Comparison of ENCODE assay signal across 16 cellular contexts in genomic region chr2:120892967-120893667, GRCh38.
DNase-seq lines count a peak whose midpoint lies in the region; ATAC-seq and TF ChIP-seq lines count a peak whose summit lies in the region.
"Had no signal": no experiment of that assay in that cellular context is flagged by ENCODE, and none has a peak within 500 bp of the region (broad histone marks: within the 10 kb centered on the region; RNA-seq: fewer than 3 reads in every experiment).

No MANE protein-coding gene starts in this region.

- intact Hi-C loops in left ventricle myocardium superior (cut with micrococcal nuclease) = no loop called here

- H3K4me1 Mint-ChIP-seq in brain = peaks cover 89% of the 10 kb centered on the region
- H3K4me1 Mint-ChIP-seq: CD8-positive, alpha-beta memory T cell; naive thymus-derived CD4-positive, alpha-beta T cell had no signal

- H3K36me3 Mint-ChIP-seq in brain = no peaks in the 10 kb centered on the region
- H3K36me3 Mint-ChIP-seq: CD8-positive, alpha-beta memory T cell; naive thymus-derived CD4-positive, alpha-beta T cell had no signal

- H3K4me3 Mint-ChIP-seq in brain = peak overlapping the region; percentile 47 to 73 (median 66)
- H3K4me3 Mint-ChIP-seq: CD8-positive, alpha-beta memory T cell; naive thymus-derived CD4-positive, alpha-beta T cell; stimulated activated naive CD8-positive, alpha-beta T cell treated with anti-CD3 and anti-CD28 coated beads, Interleukin-15, Interleukin-2, amounts not matched to agents 100 ng/mL and 50 ng/mL, for 24 hours had no signal

- peak; percentile 49 for ATAC-seq in left ventricle myocardium superior
- no peak for ATAC-seq in HG02798 (IDR thresholded peaks at IDR 0.05; ENCODE audit: poor library complexity, unreplicated experiment)
- ATAC-seq: HCT116; naive thymus-derived CD4-positive, alpha-beta T cell had no signal

- TF ChIP-seq CTCF in brain (conservative IDR thresholded peaks at IDR 0.05) = no peak

- peak; percentile 53 for DNase-seq in EH (ENCODE audit: low read depth)
- DNase-seq in left ventricle myocardium superior = no peak
- peak; percentile 37 for DNase-seq in renal cortical epithelial cell (ENCODE audit: low read depth)
- DNase-seq in foreskin melanocyte = no peak
- DNase-seq in NCI-H748 treated with DMSO at 0.1 percent for 48 hours (lab: John Stamatoyannopoulos, UW) = no peak
- DNase-seq in NCI-H2227 treated with DMSO at 0.1 percent for 48 hours (lab: John Stamatoyannopoulos, UW) = no peak
- DNase-seq: MG63; naive thymus-derived CD4-positive, alpha-beta T cell; NCI-H510A treated with DMSO at 0.1 percent for 48 hours; SHP77 treated with DMSO at 0.1 percent for 48 hours; stimulated activated CD4-positive, alpha-beta T cell treated with anti-CD3 and anti-CD28 coated beads, Interleukin-1b, Interleukin-23, amount 100 ng/mL, for 48 hours had no signal

- peak overlapping the region; percentile 76 to 97 (median 90) for H3K27ac Mint-ChIP-seq in brain
- H3K27ac Mint-ChIP-seq: CD8-positive, alpha-beta memory T cell; stimulated activated naive CD8-positive, alpha-beta T cell treated with anti-CD3 and anti-CD28 coated beads, Interleukin-15, Interleukin-2, amounts not matched to agents 100 ng/mL and 50 ng/mL, for 24 hours had no signal

- peaks cover 0 to 2% (median 0%) of the 10 kb centered on the region in 5 experiments for H3K9me3 Mint-ChIP-seq in brain
- H3K9me3 Mint-ChIP-seq: CD8-positive, alpha-beta memory T cell; stimulated activated naive CD8-positive, alpha-beta T cell treated with anti-CD3 and anti-CD28 coated beads, Interleukin-15, Interleukin-2, amounts not matched to agents 100 ng/mL and 50 ng/mL, for 24 hours had no signal

- no peaks in the 10 kb centered on the region for H3K27me3 Mint-ChIP-seq in brain

Comparison
In these comparisons a context has a peak if more than half of its experiments do, and no peak if none do; other contexts are left out.
1. DNase-seq: peak in EH (single experiment) and renal cortical epithelial cell (single experiment); none in left ventricle myocardium superior (single experiment), foreskin melanocyte (single experiment), NCI-H748 treated with DMSO at 0.1 percent for 48 hours (single experiment) and NCI-H2227 treated with DMSO at 0.1 percent for 48 hours (single experiment).